Comparison of ENCODE assay signal across 16 cellular contexts in genomic region chr2:3305431-3305830, GRCh38.
"Had no signal": no experiment of that assay in that cellular context is flagged by ENCODE, and none has a peak within 500 bp of the region (broad histone marks: within the 10 kb centered on the region; RNA-seq: fewer than 3 reads in every experiment).

No MANE protein-coding gene starts in this region.

- H3K27ac Mint-ChIP-seq: activated CD8-positive, alpha-beta T cell treated with anti-CD3 and anti-CD28 coated beads for 36 hours had no signal

- H3K36me3 ChIP-seq: sigmoid colon, tibial artery had no signal

- H3K4me3 Mint-ChIP-seq: activated CD8-positive, alpha-beta T cell treated with anti-CD3 and anti-CD28 coated beads for 36 hours; activated T-helper 1 cell treated with anti-CD3 and anti-CD28 coated beads, Interleukin-12 subunit alpha, Interleukin-12 subunit beta, Interleukin-2, Interleukin-4 antibody, amounts not matched to agents 30 ng/mL and 10 ng/mL and 1 ng/mL, durations not matched to agents 14 hours and 24 hours and 36 hours had no signal

- H3K27me3 Mint-ChIP-seq: activated CD8-positive, alpha-beta T cell treated with anti-CD3 and anti-CD28 coated beads for 36 hours had no signal

- H3K9me3 Mint-ChIP-seq: activated CD8-positive, alpha-beta T cell treated with anti-CD3 and anti-CD28 coated beads for 36 hours; activated T-helper 1 cell treated with anti-CD3 and anti-CD28 coated beads, Interleukin-12 subunit alpha, Interleukin-12 subunit beta, Interleukin-2, Interleukin-4 antibody, amounts not matched to agents 30 ng/mL and 10 ng/mL and 1 ng/mL, durations not matched to agents 14 hours and 24 hours and 36 hours had no signal

- ATAC-seq: activated CD8-positive, alpha-beta T cell treated with anti-CD3 and anti-CD28 coated beads for 36 hours; pancreas had no signal

- H3K9me3 ChIP-seq: esophagus squamous epithelium, pancreas, sigmoid colon, tibial artery had no signal

- H3K27ac ChIP-seq: coronary artery, esophagus squamous epithelium, pancreas, sigmoid colon, tibial artery had no signal

- H3K4me1 ChIP-seq: pancreas had no signal

- DNase-seq: activated CD4-positive, alpha-beta T cell treated with anti-CD3 and anti-CD28 coated beads for 48 hours; activated CD8-positive, alpha-beta memory T cell treated with anti-CD3 and anti-CD28 coated beads, Interleukin-2, amount 50 U/mL, for 48 hours; activated CD8-positive, alpha-beta T cell treated with anti-CD3 and anti-CD28 coated beads for 36 hours; activated naive CD4-positive, alpha-beta T cell; amniotic stem cell; central memory CD4-positive, alpha-beta T cell; esophagus squamous epithelium; hippocampal formation; kidney glomerular epithelial cell; sigmoid colon; stimulated activated CD4-positive, alpha-beta T cell treated with anti-CD3 and anti-CD28 coated beads, Interleukin-1b, Interleukin-23, amount 100 ng/mL, for 48 hours; stimulated activated naive CD4-positive, alpha-beta T cell; tibial artery had no signal

- H3K4me3 ChIP-seq: coronary artery, esophagus squamous epithelium, pancreas, sigmoid colon, tibial artery had no signal
